ENCODE assay signal across 8 cellular contexts in genomic region chr17:12020595-12021590, GRCh38. TPM values are rescaled to one million over a fixed set of nuclear protein-coding genes. Genes with fewer than 3 reads are reported as not detected.
DNase-seq lines count a peak whose midpoint lies in the region; ATAC-seq and TF ChIP-seq lines count a peak whose summit lies in the region.

TSS of gene MAP2K4 (plus strand) at chr17:12020877. CDS start at chr17:12020887, 10 bp downstream.

- DNase-seq in GM13976 (ENCODE audit: low spot score) (peak; percentile 97), NCI-H1105 treated with DMSO at 0.1 percent for 48 hours (lab: John Stamatoyannopoulos, UW) (peak; percentile 80), T-helper 2 cell (peak; percentile 87 to 97 (median 91)), right cardiac atrium (peak; percentile 93 to 98 (median 97)), putamen (ENCODE audit: low spot score) (peak; percentile 93), uterus (peak; percentile 88 to 97)

- no peaks in the 10 kb centered on the region for H3K4me1 ChIP-seq in right cardiac atrium (ENCODE audit: control insufficient read depth, insufficient read depth, low read length)
- H3K4me1 ChIP-seq in uterus = peaks cover 0 to 5% of the 10 kb centered on the region in 2 donors

- peak; percentile 96 for ATAC-seq in HG02642 (IDR thresholded peaks at IDR 0.05; ENCODE audit: poor library complexity, unreplicated experiment)
- ATAC-seq in right cardiac atrium = peak; percentile 100

- intact Hi-C loops in right cardiac atrium (cut with DNase I) = no loop called here
- intact Hi-C loops in uterus (cut with DNase I; ENCODE audit: low total_unique reads) = no loop called here

- H3K9me3 ChIP-seq in right cardiac atrium (ENCODE audit: control insufficient read depth, low read length) (no peaks in the 10 kb centered on the region), uterus (no peaks in the 10 kb centered on the region)

- no peaks in the 10 kb centered on the region for H3K36me3 ChIP-seq in uterus

- TF ChIP-seq POLR2A in uterus (IDR thresholded peaks at IDR 0.05) = peak; percentile 88 to 95

- under 1% methylated on average over 124 of the region's 124 CpGs for WGBS in right cardiac atrium

- in situ Hi-C loops in GM13976 (cut with MboI; ENCODE audit: low sequenced_read_pairs, unreplicated experiment) = no loop called here

- TF ChIP-seq CTCF in GM13976 (IDR thresholded peaks at IDR 0.05; ENCODE audit: borderline replicate concordance, control extremely low read depth, extremely low read depth, insufficient read depth, missing control alignments) (no peak), uterus (IDR thresholded peaks at IDR 0.05) (peak in 2 of 4 experiments; percentile 11 to 12)

- peak within 1 kb of the TSS; percentile 73 for H3K27ac ChIP-seq in angular gyrus (ENCODE audit: low read depth, low read length)
- peak within 1 kb of the TSS; percentile 69 for H3K27ac ChIP-seq in right cardiac atrium (ENCODE audit: low read length)
- H3K27ac ChIP-seq in uterus = peak within 1 kb of the TSS; percentile 82 to 88

- H3K4me3 ChIP-seq in right cardiac atrium (ENCODE audit: low read length) (peak within 1 kb of the TSS; percentile 99), uterus (peak within 1 kb of the TSS; percentile 52 to 98)

- H3K27me3 ChIP-seq in right cardiac atrium (ENCODE audit: control insufficient read depth, insufficient read depth) (no peaks in the 10 kb centered on the region), uterus (no peaks in the 10 kb centered on the region)

RNA-seq across cellular contexts. Expression of gene MAP2K4, which starts in this region (rescaled TPM):
- total RNA-seq in right cardiac atrium (10 to 100 TPM; 29.9 to 34.4 (median 33.7) TPM), uterus (10 to 100 TPM; 19.4 to 83.9 (median 65.5) TPM)
- polyA plus RNA-seq in right cardiac atrium = 11.5 TPM

Comparison
In these comparisons a context has a peak if more than half of its experiments do, and no peak if none do; other contexts are left out.
1. Peak in every context shown above with its lines: DNase-seq, ATAC-seq, H3K4me3 ChIP-seq and H3K27ac ChIP-seq.